Comparison of ENCODE assay signal across 8 cellular contexts in genomic region chr11:68839054-68839865, GRCh38. TPM values are rescaled to one million over a fixed set of nuclear protein-coding genes. Genes with fewer than 3 reads are reported as not detected.
A peak's percentile ranks its signal among the peaks of the same experiment; 100 is the strongest.
DNase-seq lines count a peak whose midpoint lies in the region; ATAC-seq and TF ChIP-seq lines count a peak whose summit lies in the region.

No MANE protein-coding gene starts in this region.

- peak overlapping the region; percentile 74 for H3K4me3 Mint-ChIP-seq in activated CD4-positive, alpha-beta memory T cell treated with anti-CD3 and anti-CD28 coated beads, Interleukin-2, amount 10 ng/mL, durations not matched to agents 7 days and 5 days

- DNase-seq in ACHN (peak; percentile 86), NCI-H774 (lab: John Stamatoyannopoulos, UW) (peak; percentile 93), lower leg skin (ENCODE audit: low spot score in 2 of 2) (peak; percentile 94 to 99)
- peak; percentile 97 for DNase-seq in activated CD4-positive, alpha-beta memory T cell treated with anti-CD3 and anti-CD28 coated beads, Interleukin-2, amount 10 ng/mL, durations not matched to agents 7 days and 5 days
- DNase-seq in stimulated activated CD4-positive, alpha-beta T cell treated with anti-CD3 and anti-CD28 coated beads, Interleukin-4, amount 100 ng/mL, for 24 hours: peak; percentile 95

- H3K9me3 ChIP-seq in duodenal mucosa (ENCODE audit: control insufficient read depth in 1 of 2, low read length in 2 of 2): no peaks in the 10 kb centered on the region

- H3K9ac ChIP-seq in duodenal mucosa (ENCODE audit: low read depth in 1 of 2, low read length in 2 of 2): peak overlapping the region; percentile 69 to 94

- peak overlapping the region; percentile 96 for H3K27ac Mint-ChIP-seq in activated CD4-positive, alpha-beta memory T cell treated with anti-CD3 and anti-CD28 coated beads, Interleukin-2, amount 10 ng/mL, durations not matched to agents 7 days and 5 days

- in situ Hi-C loops in ACHN (cut with HindIII; ENCODE audit: low pct_ligation_motif_present, low pct_unique_long_range_greater_than_20kb, low sequenced_read_pairs): no loop called here

- peaks cover 6% of the 10 kb centered on the region for H3K36me3 Mint-ChIP-seq in activated CD4-positive, alpha-beta memory T cell treated with anti-CD3 and anti-CD28 coated beads, Interleukin-2, amount 10 ng/mL, durations not matched to agents 7 days and 5 days (ENCODE audit: low read depth)

- peak; percentile 36 for ATAC-seq in GM18873 (IDR thresholded peaks at IDR 0.05; ENCODE audit: low FRiP score, unreplicated experiment)
- peak; percentile 28 for ATAC-seq in HG03460 (IDR thresholded peaks at IDR 0.05; ENCODE audit: unreplicated experiment)

- intact Hi-C loops in lower leg skin (cut with DNase I; ENCODE audit: low total_unique reads): loop anchor here (10.0 kb wide), 1 partner anchor 246 kb away; no protein-coding TSS in a partner anchor

- peaks cover 0 to 11% of the 10 kb centered on the region in 2 donors for H3K36me3 ChIP-seq in duodenal mucosa (ENCODE audit: control insufficient read depth in 1 of 2, insufficient read depth in 2 of 2, low read length in 2 of 2)

- CTCF ChIA-PET in activated CD4-positive, alpha-beta memory T cell treated with anti-CD3 and anti-CD28 coated beads, Interleukin-2, amount 10 ng/mL, durations not matched to agents 7 days and 5 days (lab: Charles Lee): no interaction called here

- H3K27me3 Mint-ChIP-seq in activated CD4-positive, alpha-beta memory T cell treated with anti-CD3 and anti-CD28 coated beads, Interleukin-2, amount 10 ng/mL, durations not matched to agents 7 days and 5 days: no peaks in the 10 kb centered on the region

- H3K4me1 Mint-ChIP-seq in activated CD4-positive, alpha-beta memory T cell treated with anti-CD3 and anti-CD28 coated beads, Interleukin-2, amount 10 ng/mL, durations not matched to agents 7 days and 5 days: peaks cover 59% of the 10 kb centered on the region

- TF ChIP-seq CTCF in lower leg skin (IDR thresholded peaks at IDR 0.05): peak in 1 of 3 donors; percentile 58

- H3K4me1 ChIP-seq in duodenal mucosa (ENCODE audit: control insufficient read depth in 1 of 2, insufficient read depth in 2 of 2, low read length in 2 of 2): peaks cover 54 to 68% of the 10 kb centered on the region in 2 donors

- H3K27ac ChIP-seq in duodenal mucosa (ENCODE audit: low read depth, low read length): peak overlapping the region; percentile 98

- WGBS in lower leg skin, 2 donors: 0 to 1% methylated on average over 49 to 60 of the region's 61 CpGs

- TF ChIP-seq POLR2A in lower leg skin (IDR thresholded peaks at IDR 0.05): no peak

- H3K4me3 ChIP-seq in duodenal mucosa (ENCODE audit: low read depth in 1 of 2, low read length in 2 of 2) (peak overlapping the region; percentile 82 to 90), lower leg skin (ENCODE audit: low read depth, poor library complexity, severe bottlenecking) (no peak overlapping the region)

- H3K27me3 ChIP-seq in duodenal mucosa (ENCODE audit: control insufficient read depth in 1 of 2, insufficient read depth in 2 of 2, low read length in 2 of 2): no peaks in the 10 kb centered on the region

- H3K9me3 Mint-ChIP-seq in activated CD4-positive, alpha-beta memory T cell treated with anti-CD3 and anti-CD28 coated beads, Interleukin-2, amount 10 ng/mL, durations not matched to agents 7 days and 5 days: no peaks in the 10 kb centered on the region

- POLR2A ChIA-PET in activated CD4-positive, alpha-beta memory T cell treated with anti-CD3 and anti-CD28 coated beads, Interleukin-2, amount 10 ng/mL, durations not matched to agents 7 days and 5 days (lab: Charles Lee): interaction anchor here (1.0 to 1.5 kb wide), 4 partner anchors 10 to 210 kb away, joined by 3 to 4 read pairs (median 4); partner anchors contain the start of genes IGHMBP2 and TPCN2

RNA-seq across cellular contexts. Expression of gene CPT1A, which starts 2.5 kb away (rescaled TPM):
- total RNA-seq in activated CD4-positive, alpha-beta memory T cell treated with anti-CD3 and anti-CD28 coated beads, Interleukin-2, amount 10 ng/mL, durations not matched to agents 7 days and 5 days: 10 to 100 TPM; 50.2 to 51.1 TPM
- total RNA-seq in lower leg skin: 10 to 100 TPM; 23.4 to 95.8 (median 46.0) TPM
